In the genomic region with DNA sequence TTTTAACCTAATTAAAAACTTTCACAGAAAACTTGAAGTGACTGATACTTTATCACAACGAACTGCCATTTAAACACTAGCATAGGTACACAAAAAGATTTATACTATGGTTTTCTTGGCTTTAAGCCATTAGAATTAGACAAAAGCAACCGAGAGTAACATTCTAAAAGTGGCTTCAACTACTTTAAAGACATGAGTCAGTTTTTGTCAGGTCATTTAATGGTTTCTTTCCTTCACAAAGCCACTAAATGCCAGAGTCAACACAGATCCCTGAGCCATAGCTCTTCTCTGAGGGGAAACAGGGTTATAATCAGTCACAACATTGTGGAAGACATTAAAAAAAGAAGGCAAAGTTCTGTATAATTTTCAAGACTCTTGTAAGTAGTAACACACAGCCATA, we compare ENCODE assay signal across 19 cellular contexts. TPM values are rescaled to one million over a fixed set of nuclear protein-coding genes. Genes with fewer than 3 reads are reported as not detected.
DNase-seq lines count a peak whose midpoint lies in the region; ATAC-seq, FAIRE-seq and TF ChIP-seq lines count a peak whose summit lies in the region.
"Had no signal": no experiment of that assay in that cellular context is flagged by ENCODE, and none has a peak within 500 bp of the region (broad histone marks: within the 10 kb centered on the region; RNA-seq: fewer than 3 reads in every experiment).

No MANE protein-coding gene starts in this region.

- no peaks in the 10 kb centered on the region for H4K20me1 ChIP-seq in PC-3 (ENCODE audit: low read length)
- H4K20me1 ChIP-seq in endothelial cell of umbilical vein (replicated peaks; ENCODE audit: control insufficient read depth, extremely low read depth, insufficient read depth, low read length) = no peaks in the 10 kb centered on the region

- H3K4me2 ChIP-seq in PC-3 (ENCODE audit: low read length) (no peak overlapping the region), endothelial cell of umbilical vein (ENCODE audit: insufficient read depth, low read length) (no peak overlapping the region)

- no peak for FAIRE-seq in endothelial cell of umbilical vein (lab: Jason Lieb, UNC)
- FAIRE-seq: GM12892, H1, K562 had no signal

- no peaks in the 10 kb centered on the region for H3K9me3 Mint-ChIP-seq in endodermal cell
- H3K9me3 Mint-ChIP-seq: CD14-positive monocyte had no signal

- H3K9me1 ChIP-seq in endothelial cell of umbilical vein (replicated peaks; ENCODE audit: control insufficient read depth, extremely low read depth, insufficient read depth, low read length) = no peaks in the 10 kb centered on the region

- H3K79me2 ChIP-seq in PC-3 (ENCODE audit: low read length) = no peaks in the 10 kb centered on the region
- H3K79me2 ChIP-seq in endothelial cell of umbilical vein (ENCODE audit: control insufficient read depth, insufficient read depth, low read length) = no peaks in the 10 kb centered on the region

- H3K27ac ChIP-seq in cardiac muscle cell = peak overlapping the region; percentile 81
- H3K27ac ChIP-seq in PC-3 (ENCODE audit: low read length) = peak overlapping the region; percentile 1; the same call in 1 of the 2 replicates
- no peak overlapping the region for H3K27ac ChIP-seq in endothelial cell of umbilical vein (ENCODE audit: insufficient read depth, low read depth, low read length)
- no peak overlapping the region for H3K27ac ChIP-seq in endodermal cell (ENCODE audit: low read depth, low read length)

- peaks cover 13% of the 10 kb centered on the region for H3K36me3 ChIP-seq in cardiac muscle cell
- peaks cover 33% of the 10 kb centered on the region for H3K36me3 ChIP-seq in PC-3 (ENCODE audit: low read depth, low read length)
- H3K36me3 ChIP-seq in endothelial cell of umbilical vein (ENCODE audit: control insufficient read depth in 2 of 2, extremely low read depth in 1 of 2, insufficient read depth in 2 of 2, low read length in 2 of 2) = peaks cover 21 to 34% of the 10 kb centered on the region in 2 experiments
- H3K36me3 ChIP-seq in endodermal cell (ENCODE audit: control insufficient read depth, insufficient read depth, low read length) = peaks cover 41% of the 10 kb centered on the region
- H3K36me3 ChIP-seq in MG63 = peaks cover 48% of the 10 kb centered on the region

- H3K36me3 Mint-ChIP-seq in endodermal cell (ENCODE audit: low read depth) = peaks cover 50% of the 10 kb centered on the region

- DNase-seq in cardiac muscle cell (ENCODE audit: low read depth in 1 of 2, low spot score in 1 of 2) (no peak), left cardiac atrium (no peak), PC-3 (peak; percentile 30), endothelial cell of umbilical vein (ENCODE audit: low read depth, low spot score) (peak; percentile 36), stromal cell of bone marrow (ENCODE audit: low read depth) (peak; percentile 24), superior temporal gyrus (ENCODE audit: extremely low spot score) (no peak), endodermal cell (no peak), MG63 (no peak)
- DNase-seq: COR-L47, NCI-H1436, NCI-H2029, NCI-H2171, NCI-H446, NCI-H69 had no signal

- H3K4me1 ChIP-seq in cardiac muscle cell (ENCODE audit: low read depth) (peaks cover 3% of the 10 kb centered on the region), PC-3 (ENCODE audit: insufficient read depth, low read length) (no peaks in the 10 kb centered on the region), endothelial cell of umbilical vein (ENCODE audit: control insufficient read depth, extremely low read depth, insufficient read depth, low read length) (no peaks in the 10 kb centered on the region), endodermal cell (ENCODE audit: control insufficient read depth, insufficient read depth, low read length) (no peaks in the 10 kb centered on the region)

- H3K9ac ChIP-seq in PC-3 (ENCODE audit: low read length) (no peak overlapping the region), endothelial cell of umbilical vein (replicated peaks; ENCODE audit: extremely low read depth, insufficient read depth, low read length) (no peak overlapping the region), endodermal cell (ENCODE audit: extremely low read depth, low read length, poor library complexity, severe bottlenecking) (no peak overlapping the region)

- CTCF ChIA-PET in PC-3 (lab: Charles Lee) (interaction anchor here (0.7 kb wide), 1 partner anchor 49 kb away, joined by 4 read pairs; no protein-coding TSS in a partner anchor), endothelial cell of umbilical vein (lab: Charles Lee) (interaction anchor here (2.8 kb wide), 1 partner anchor 29 kb away, joined by 11 read pairs; no protein-coding TSS in a partner anchor)

- H3K9me3 ChIP-seq in cardiac muscle cell (ENCODE audit: low read depth) = no peaks in the 10 kb centered on the region
- H3K9me3 ChIP-seq in PC-3 (ENCODE audit: low read length) = no peaks in the 10 kb centered on the region
- H3K9me3 ChIP-seq in endothelial cell of umbilical vein (replicated peaks; ENCODE audit: control insufficient read depth, insufficient read depth, low read length) = no peaks in the 10 kb centered on the region
- no peaks in the 10 kb centered on the region for H3K9me3 ChIP-seq in endodermal cell (ENCODE audit: control insufficient read depth, low read length)
- H3K9me3 ChIP-seq in MG63 = no peaks in the 10 kb centered on the region

- no peaks in the 10 kb centered on the region for H3K9me2 ChIP-seq in PC-3 (replicated peaks; ENCODE audit: low read length)

- 83 to 84% methylated on average over 2 of the region's 2 CpGs for WGBS in endodermal cell (ENCODE audit: insufficient coverage in 1 of 2, insufficient read length in 1 of 2), 2 experiments

- H3K27me3 ChIP-seq in cardiac muscle cell (no peaks in the 10 kb centered on the region), PC-3 (ENCODE audit: low read length) (no peaks in the 10 kb centered on the region), endothelial cell of umbilical vein (ENCODE audit: control insufficient read depth in 2 of 2, insufficient read depth in 2 of 2, low read length in 2 of 2) (no peaks in the 10 kb centered on the region), endodermal cell (ENCODE audit: control insufficient read depth, insufficient read depth, low read length, poor library complexity, severe bottlenecking) (no peaks in the 10 kb centered on the region), MG63 (no peaks in the 10 kb centered on the region)

- no peak overlapping the region for H3K27ac Mint-ChIP-seq in endodermal cell

- no peaks in the 10 kb centered on the region for H3K4me1 Mint-ChIP-seq in endodermal cell
- H3K4me1 Mint-ChIP-seq: CD14-positive monocyte had no signal

- no peak for ATAC-seq in left cardiac atrium
- ATAC-seq in PC-3 = peak; percentile 95
- ATAC-seq: K562 had no signal

- TF ChIP-seq POLR2A in endothelial cell of umbilical vein (IDR thresholded peaks at IDR 0.05; ENCODE audit: low read depth, low read length) = no peak

- H3K27me3 Mint-ChIP-seq in endodermal cell (ENCODE audit: insufficient read depth) = no peaks in the 10 kb centered on the region

- H2AFZ ChIP-seq in PC-3 (ENCODE audit: low read length) (no peak overlapping the region), endothelial cell of umbilical vein (ENCODE audit: low read depth, low read length) (no peak overlapping the region)

- H3F3A ChIP-seq in PC-3 (ENCODE audit: low read length, unreplicated experiment) = no peaks in the 10 kb centered on the region

- intact Hi-C loops in left cardiac atrium (cut with DNase I) (no loop called here), PC-3 (cut with micrococcal nuclease) (no loop called here), endothelial cell of umbilical vein (cut with micrococcal nuclease) (no loop called here)

- H3K4me3 Mint-ChIP-seq in endodermal cell = no peak overlapping the region
- H3K4me3 Mint-ChIP-seq: CD14-positive monocyte had no signal

- TF ChIP-seq CTCF in cardiac muscle cell (IDR thresholded peaks at IDR 0.05; ENCODE audit: low read depth, low read length) (no peak), PC-3 (conservative IDR thresholded peaks at IDR 0.05; ENCODE audit: low read depth, low read length) (no peak), endothelial cell of umbilical vein (IDR thresholded peaks at IDR 0.05; ENCODE audit: extremely low read depth in 1 of 2, insufficient read depth in 1 of 2, low read depth in 1 of 2, low read length in 2 of 2) (no peak), endodermal cell (conservative IDR thresholded peaks at IDR 0.05) (no peak)

- dilution Hi-C loops in endothelial cell of umbilical vein (cut with MboI; ENCODE audit: extremely low pct_ligation_motif_present, low sequenced_read_pairs) = no loop called here

- POLR2A ChIA-PET in PC-3 (lab: Charles Lee; ENCODE audit: unreplicated experiment) (no interaction called here), endothelial cell of umbilical vein (lab: Charles Lee) (no interaction called here)

- BruUV-seq in PC-3 (replicated peaks; lab: Mats Ljungman, UMichigan) = no TSS peak
- no TSS peak for BruUV-seq in endothelial cell of umbilical vein (replicated peaks; lab: Mats Ljungman, UMichigan)

- H3K4me3 ChIP-seq in cardiac muscle cell = no peak overlapping the region
- no peak overlapping the region for H3K4me3 ChIP-seq in PC-3 (ENCODE audit: low read length)
- no peak overlapping the region for H3K4me3 ChIP-seq in endothelial cell of umbilical vein (replicated peaks in 1 of 3; ENCODE audit: insufficient read depth in 1 of 3, low read depth in 1 of 3, low read length in 3 of 3)
- H3K4me3 ChIP-seq in endodermal cell (ENCODE audit: low read length) = no peak overlapping the region
- H3K4me3 ChIP-seq in MG63 = no peak overlapping the region
- H3K4me3 ChIP-seq: K562 had no signal

TF ChIP-seq in endothelial cell of umbilical vein, 7 proteins besides CTCF, POLR2A, EP300 and RAD21 (continues in another document):
- no peak for TF ChIP-seq FOS (IDR thresholded peaks at IDR 0.05; ENCODE audit: borderline replicate concordance, insufficient read depth, low read length)

RNA-seq across cellular contexts. Expression of a gene that starts 54.6 kb away (rescaled TPM):
- total RNA-seq in cardiac muscle cell (37.9 and 88.3 TPM in 2 replicates), left cardiac atrium (10 to 100 TPM in 1 of 2 donors, 1 to 10 TPM in 1; 8.7 to 10.6 TPM), PC-3 (2014; rRNA removed) (0.40 TPM in 1 of 2 replicates, not detected in the other), endothelial cell of umbilical vein (0.51 and 2.2 TPM in 2 replicates), endodermal cell (1 to 10 TPM in 1 of 2 donors, under 1 TPM in 1; 0.77 to 1.5 TPM)
- polyA plus RNA-seq in cardiac muscle cell (47.0 and 79.7 TPM in 2 replicates), endothelial cell of umbilical vein (3.7 and 3.9 TPM in 2 replicates)
- polyA plus RNA-seq in endothelial cell of umbilical vein (2011; cell fraction: cytosol; rRNA removed) = 0.90 and 1.1 TPM in 2 replicates
- polyA plus RNA-seq in endothelial cell of umbilical vein (2011; cell fraction: nucleus; rRNA removed) = 21.2 and 27.1 TPM in 2 replicates
- 1.1 and 1.2 TPM in 2 replicates for polyA plus RNA-seq in endothelial cell of umbilical vein (2012)
- 1.1 and 2.8 TPM in 2 replicates for polyA minus RNA-seq in endothelial cell of umbilical vein
- polyA minus RNA-seq in endothelial cell of umbilical vein (2011; cell fraction: cytosol; rRNA and poly(A)+ RNA removed) = 1.1 TPM
- polyA minus RNA-seq in endothelial cell of umbilical vein (2011; cell fraction: nucleus; rRNA and poly(A)+ RNA removed) = 1.6 and 3.3 TPM in 2 replicates
- 1.4 TPM for polyA plus RNA-seq in endodermal cell (2013, experiment 1 of 2)
- 1.6 TPM for polyA plus RNA-seq in endodermal cell (2013, experiment 2 of 2)
- not detected in 2 replicates for total RNA-seq in MG63 (2014; rRNA removed; shearing (Covaris generic); ENCODE audit: low replicate concordance)
- total RNA-seq: RPMI7951 had no signal

Comparison
In these comparisons a context has a peak if more than half of its experiments do, and no peak if none do; other contexts are left out.
1. DNase-seq: peak in PC-3 (single experiment), endothelial cell of umbilical vein (single experiment) and stromal cell of bone marrow (single experiment); none in cardiac muscle cell (0 of 2), left cardiac atrium (single experiment), superior temporal gyrus (single experiment), endodermal cell (single experiment) and MG63 (single experiment).
2. H3K27ac ChIP-seq: peak in cardiac muscle cell (single experiment) and PC-3 (single experiment); none in endothelial cell of umbilical vein (single experiment) and endodermal cell (single experiment).